Comparison of ENCODE assay signal across 14 cellular contexts in genomic region chr12:49902399-49903350, GRCh38. TPM values are rescaled to one million over a fixed set of nuclear protein-coding genes. Genes with fewer than 3 reads are reported as not detected.
DNase-seq lines count a peak whose midpoint lies in the region; ATAC-seq and TF ChIP-seq lines count a peak whose summit lies in the region.
"Had no signal": no experiment of that assay in that cellular context is flagged by ENCODE, and none has a peak within 500 bp of the region (broad histone marks: within the 10 kb centered on the region; RNA-seq: fewer than 3 reads in every experiment).

No MANE protein-coding gene starts in this region.

- no peaks in the 10 kb centered on the region for H3K9me3 ChIP-seq in BLaER1 treated with 17β-estradiol and CSF1 and Interleukin-3, amounts not matched to agents 10 nM and 100 nM (replicated peaks in 1 of 11)
- no peaks in the 10 kb centered on the region for H3K9me3 ChIP-seq in naive thymus-derived CD4-positive, alpha-beta T cell (ENCODE audit: control insufficient read depth in 2 of 3, low read length in 3 of 3)
- no peaks in the 10 kb centered on the region for H3K9me3 ChIP-seq in ascending aorta
- H3K9me3 ChIP-seq: HAP-1 had no signal

- peak; percentile 11 for TF ChIP-seq CTCF in endothelial cell (IDR thresholded peaks at IDR 0.05; ENCODE audit: unreplicated experiment)
- no peak for TF ChIP-seq CTCF in ascending aorta (IDR thresholded peaks at IDR 0.05)

- H3K4me3 ChIP-seq in BLaER1 treated with 17β-estradiol and CSF1 and Interleukin-3, amounts not matched to agents 10 nM and 100 nM: no peak overlapping the region
- no peak overlapping the region for H3K4me3 ChIP-seq in naive thymus-derived CD4-positive, alpha-beta T cell (ENCODE audit: low read length)
- no peak overlapping the region for H3K4me3 ChIP-seq in ascending aorta

- peaks cover 20% of the 10 kb centered on the region for H3K27me3 Mint-ChIP-seq in endothelial cell (ENCODE audit: unreplicated experiment)
- H3K27me3 Mint-ChIP-seq in naive thymus-derived CD4-positive, alpha-beta T cell: peaks cover 0 to 32% (median 5%) of the 10 kb centered on the region in 5 donors

- POLR2A ChIA-PET in naive thymus-derived CD4-positive, alpha-beta T cell (lab: Charles Lee): no interaction called here

- CTCF ChIA-PET in naive thymus-derived CD4-positive, alpha-beta T cell (lab: Charles Lee): no interaction called here

- peak overlapping the region; percentile 78 to 99 (median 86); a peak in 17 of 22 replicates for H3K4me2 ChIP-seq in BLaER1 treated with 17β-estradiol and CSF1 and Interleukin-3, amounts not matched to agents 10 nM and 100 nM

- H3K36me3 ChIP-seq in BLaER1 treated with 17β-estradiol and CSF1 and Interleukin-3, amounts not matched to agents 10 nM and 100 nM: no peaks in the 10 kb centered on the region
- no peaks in the 10 kb centered on the region for H3K36me3 ChIP-seq in naive thymus-derived CD4-positive, alpha-beta T cell (ENCODE audit: control insufficient read depth in 2 of 3, insufficient read depth in 3 of 3, low read length in 3 of 3)
- H3K36me3 ChIP-seq in ascending aorta: no peaks in the 10 kb centered on the region
- H3K36me3 ChIP-seq: HAP-1 had no signal

- peaks cover 0 to 5% (median 0%) of the 10 kb centered on the region in 11 experiments; a peak in 2 of 22 replicates for H4K20me1 ChIP-seq in BLaER1 treated with 17β-estradiol and CSF1 and Interleukin-3, amounts not matched to agents 10 nM and 100 nM

- intact Hi-C loops in naive thymus-derived CD4-positive, alpha-beta T cell (cut with micrococcal nuclease): no loop called here
- intact Hi-C loops in ascending aorta (cut with DNase I): no loop called here

- no peak overlapping the region for H3K9ac ChIP-seq in BLaER1 treated with 17β-estradiol and CSF1 and Interleukin-3, amounts not matched to agents 10 nM and 100 nM

- H3K4me1 Mint-ChIP-seq in endothelial cell (ENCODE audit: unreplicated experiment): peaks cover 23% of the 10 kb centered on the region
- peaks cover 0 to 13% (median 8%) of the 10 kb centered on the region in 7 donors for H3K4me1 Mint-ChIP-seq in naive thymus-derived CD4-positive, alpha-beta T cell

- H3K4me3 Mint-ChIP-seq in endothelial cell (ENCODE audit: unreplicated experiment): no peak overlapping the region
- peak overlapping the region in 9 of 10 donors; percentile 9 to 88 (median 72) for H3K4me3 Mint-ChIP-seq in naive thymus-derived CD4-positive, alpha-beta T cell

- DNase-seq in NCI-H1436 (lab: John Stamatoyannopoulos, UW) (peak; percentile 75), endothelial cell (ENCODE audit: low spot score) (no peak), NCI-H187 treated with DMSO at 0.1 percent for 48 hours (lab: John Stamatoyannopoulos, UW) (no peak), ascending aorta (ENCODE audit: low spot score in 2 of 2) (no peak), amniotic stem cell (lab: John Stamatoyannopoulos, UW) (no peak)
- no peak for DNase-seq in naive thymus-derived CD4-positive, alpha-beta T cell
- DNase-seq in stimulated activated CD4-positive, alpha-beta T cell treated with anti-CD3 and anti-CD28 coated beads, Interleukin-2, amount 100 ng/mL, for 24 hours: no peak
- DNase-seq: DMS 273 treated with DMSO at 0.1 percent for 48 hours; NCI-H2171 treated with DMSO at 0.1 percent for 48 hours; stimulated activated CD4-positive, alpha-beta T cell treated with anti-CD3 and anti-CD28 coated beads, Interleukin-4, amount 100 ng/mL, for 4 hours had no signal

- H3K9me3 Mint-ChIP-seq in endothelial cell (ENCODE audit: unreplicated experiment): no peaks in the 10 kb centered on the region
- no peaks in the 10 kb centered on the region for H3K9me3 Mint-ChIP-seq in naive thymus-derived CD4-positive, alpha-beta T cell
- H3K9me3 Mint-ChIP-seq: memory B cell had no signal

- H3K27ac ChIP-seq in BLaER1 treated with 17β-estradiol and CSF1 and Interleukin-3, amounts not matched to agents 10 nM and 100 nM: 0 out of 22 replicates have a peak overlapping the region, but pooled peaks of 2 of the 11 experiments have one; percentile 1 to 24
- no peak overlapping the region for H3K27ac ChIP-seq in naive thymus-derived CD4-positive, alpha-beta T cell (ENCODE audit: low read depth, low read length)
- H3K27ac ChIP-seq in ascending aorta: no peak overlapping the region
- H3K27ac ChIP-seq: epithelial cell of prostate had no signal

- peaks cover 0 to 7% (median 0%) of the 10 kb centered on the region in 11 experiments; a peak in 2 of 22 replicates for H3K27me3 ChIP-seq in BLaER1 treated with 17β-estradiol and CSF1 and Interleukin-3, amounts not matched to agents 10 nM and 100 nM
- H3K27me3 ChIP-seq in naive thymus-derived CD4-positive, alpha-beta T cell (ENCODE audit: control insufficient read depth in 2 of 2, insufficient read depth in 2 of 2, low read length in 2 of 2): no peaks in the 10 kb centered on the region
- H3K27me3 ChIP-seq in ascending aorta: no peaks in the 10 kb centered on the region

- H3K27ac Mint-ChIP-seq in endothelial cell (ENCODE audit: unreplicated experiment): no peak overlapping the region
- no peak overlapping the region for H3K27ac Mint-ChIP-seq in naive thymus-derived CD4-positive, alpha-beta T cell
- H3K27ac Mint-ChIP-seq: memory B cell had no signal

- H3K4me1 ChIP-seq in BLaER1 treated with 17β-estradiol and CSF1 and Interleukin-3, amounts not matched to agents 10 nM and 100 nM: peaks cover 16 to 49% (median 31%) of the 10 kb centered on the region in 10 experiments
- no peaks in the 10 kb centered on the region for H3K4me1 ChIP-seq in naive thymus-derived CD4-positive, alpha-beta T cell (ENCODE audit: control insufficient read depth in 2 of 2, insufficient read depth in 2 of 2, low read length in 2 of 2)
- peaks cover 0 to 2% of the 10 kb centered on the region in 2 donors for H3K4me1 ChIP-seq in ascending aorta

- ATAC-seq in naive thymus-derived CD4-positive, alpha-beta T cell: no peak

- H3K36me3 Mint-ChIP-seq in endothelial cell (ENCODE audit: low read depth, unreplicated experiment): no peaks in the 10 kb centered on the region
- no peaks in the 10 kb centered on the region for H3K36me3 Mint-ChIP-seq in naive thymus-derived CD4-positive, alpha-beta T cell
- H3K36me3 Mint-ChIP-seq: memory B cell had no signal

RNA-seq across cellular contexts. Expression of gene FAIM2, which starts 1.0 kb away (rescaled TPM):
- total RNA-seq in endothelial cell (ENCODE audit: unreplicated experiment) (not detected), ascending aorta (0.75 TPM)
- under 1 TPM in 2 of 5 experiments, not detected in 3; 0.22 to 0.85 TPM for total RNA-seq in naive thymus-derived CD4-positive, alpha-beta T cell
- not detected for polyA plus RNA-seq in naive thymus-derived CD4-positive, alpha-beta T cell

RNA-seq across cellular contexts. Expression of gene AQP2, which starts 47.9 kb away (rescaled TPM):
- total RNA-seq in endothelial cell (ENCODE audit: unreplicated experiment) (0.05 TPM), ascending aorta (not detected)
- not detected for total RNA-seq in naive thymus-derived CD4-positive, alpha-beta T cell
- not detected for polyA plus RNA-seq in naive thymus-derived CD4-positive, alpha-beta T cell

RNA-seq across cellular contexts. Expression of gene AQP5, which starts 59.0 kb away (rescaled TPM):
- total RNA-seq in endothelial cell (ENCODE audit: unreplicated experiment) (0.26 TPM), ascending aorta (not detected)
- not detected for total RNA-seq in naive thymus-derived CD4-positive, alpha-beta T cell
- not detected for polyA plus RNA-seq in naive thymus-derived CD4-positive, alpha-beta T cell

RNA-seq across cellular contexts. Expression of gene BCDIN3D, which starts 59.8 kb away (rescaled TPM):
- total RNA-seq in endothelial cell (ENCODE audit: unreplicated experiment) (2.6 TPM), ascending aorta (2.6 TPM)
- 10 to 100 TPM in 2 of 5 experiments, 1 to 10 TPM in 3; 3.7 to 17.4 (median 6.8) TPM for total RNA-seq in naive thymus-derived CD4-positive, alpha-beta T cell
- 1 to 10 TPM; 4.8 to 7.4 TPM for polyA plus RNA-seq in naive thymus-derived CD4-positive, alpha-beta T cell
